Comparison of ENCODE assay signal across 17 cellular contexts in genomic region chr9:97534961-97535594, GRCh38. TPM values are rescaled to one million over a fixed set of nuclear protein-coding genes. Genes with fewer than 3 reads are reported as not detected.
DNase-seq lines count a peak whose midpoint lies in the region; ATAC-seq and TF ChIP-seq lines count a peak whose summit lies in the region.
"Had no signal": no experiment of that assay in that cellular context is flagged by ENCODE, and none has a peak within 500 bp of the region (broad histone marks: within the 10 kb centered on the region; RNA-seq: fewer than 3 reads in every experiment).

No MANE protein-coding gene starts in this region.

- H3K27ac ChIP-seq in right cardiac atrium (ENCODE audit: low read length) (no peak overlapping the region), gastroesophageal sphincter (peak overlapping the region; percentile 67 to 89 (median 79)), gastrocnemius medialis (peak overlapping the region; percentile 82 to 98 (median 96)), vagina (peak overlapping the region; percentile 93)
- H3K27ac ChIP-seq: A549, BLaER1 had no signal

- H3K4me1 ChIP-seq in right cardiac atrium (ENCODE audit: control insufficient read depth, insufficient read depth, low read length) (peaks cover 6% of the 10 kb centered on the region), gastroesophageal sphincter (peaks cover 11 to 78% (median 24%) of the 10 kb centered on the region in 3 donors), gastrocnemius medialis (peaks cover 72 to 73% of the 10 kb centered on the region in 2 donors), vagina (peaks cover 12% of the 10 kb centered on the region)
- H3K4me1 ChIP-seq: A549, BLaER1 had no signal

- WGBS in right cardiac atrium = 95% methylated on average over 10 of the region's 10 CpGs
- 93 to 96% methylated on average over 4 to 7 of the region's 10 CpGs for WGBS in gastroesophageal sphincter (ENCODE audit: low coverage in 1 of 2), 2 donors

- no peaks in the 10 kb centered on the region for H3K9me3 ChIP-seq in right cardiac atrium (ENCODE audit: control insufficient read depth, low read length)
- H3K9me3 ChIP-seq in gastroesophageal sphincter = peaks cover 0 to 7% (median 0%) of the 10 kb centered on the region in 3 donors
- H3K9me3 ChIP-seq in gastrocnemius medialis = no peaks in the 10 kb centered on the region
- no peaks in the 10 kb centered on the region for H3K9me3 ChIP-seq in vagina
- H3K9me3 ChIP-seq: A549, BLaER1 had no signal

- no peaks in the 10 kb centered on the region for H3K27me3 ChIP-seq in right cardiac atrium (ENCODE audit: control insufficient read depth, insufficient read depth)
- H3K27me3 ChIP-seq in gastroesophageal sphincter = no peaks in the 10 kb centered on the region
- H3K27me3 ChIP-seq in gastrocnemius medialis = no peaks in the 10 kb centered on the region
- H3K27me3 ChIP-seq in vagina = no peaks in the 10 kb centered on the region
- H3K27me3 ChIP-seq: BLaER1 had no signal

- H3K36me3 ChIP-seq in gastroesophageal sphincter (peaks cover 0 to 32% of the 10 kb centered on the region in 2 donors), gastrocnemius medialis (peaks cover 0 to 6% of the 10 kb centered on the region in 2 donors), vagina (no peaks in the 10 kb centered on the region)
- H3K36me3 ChIP-seq: BLaER1 had no signal

- intact Hi-C loops in left cardiac atrium (cut with DNase I) = loop anchor here in 1 of 2 donors (5.0 kb wide), 1 partner anchor 33 kb away; the partner anchor contains the start of gene TMOD1
- intact Hi-C loops in right cardiac atrium (cut with DNase I) = no loop called here
- intact Hi-C loops in gastrocnemius medialis (cut with DNase I; ENCODE audit: low total_unique reads) = loop anchor here (5.0 kb wide), 2 partner anchors 33 to 57 kb away; partner anchors contain the start of gene TMOD1
- intact Hi-C loops in vagina (cut with DNase I) = no loop called here

- in situ Hi-C loops in gastrocnemius medialis (cut with MboI; ENCODE audit: low sequenced_read_pairs in 4 of 4) = no loop called here

- ATAC-seq in left cardiac atrium (peak; percentile 21 to 59), right cardiac atrium (no peak), gastroesophageal sphincter (no peak), gastrocnemius medialis (no peak), HG03196 (IDR thresholded peaks at IDR 0.05; ENCODE audit: unreplicated experiment) (no peak)
- ATAC-seq: A549 had no signal

- no peak for TF ChIP-seq CTCF in gastroesophageal sphincter (IDR thresholded peaks at IDR 0.05)
- no peak for TF ChIP-seq CTCF in gastrocnemius medialis (IDR thresholded peaks at IDR 0.05 in 4 of 5, conservative IDR thresholded peaks at IDR 0.05 in 1 of 5)
- TF ChIP-seq CTCF in vagina (IDR thresholded peaks at IDR 0.05) = no peak

- H3K4me3 ChIP-seq in right cardiac atrium (ENCODE audit: low read length) = no peak overlapping the region
- H3K4me3 ChIP-seq in gastroesophageal sphincter = no peak overlapping the region
- H3K4me3 ChIP-seq in gastrocnemius medialis = no peak overlapping the region
- no peak overlapping the region for H3K4me3 ChIP-seq in vagina
- H3K4me3 ChIP-seq: A549, BLaER1 had no signal

- TF ChIP-seq EP300 in gastroesophageal sphincter (IDR thresholded peaks at IDR 0.05) = no peak

- DNase-seq in left cardiac atrium (no peak), right cardiac atrium (no peak), gastrocnemius medialis (no peak), vagina (ENCODE audit: extremely low spot score in 2 of 2) (no peak), activated gamma-delta T cell (lab: John Stamatoyannopoulos, UW) (no peak)
- DNase-seq: CD4-positive, alpha-beta memory T cell; GF-D8; GOT3; KG1; NCI-H1694 treated with DMSO at 0.1 percent for 48 hours; NCI-H510A; NCI-H774; SIG-M5 had no signal

- TF ChIP-seq POLR2A in gastroesophageal sphincter (IDR thresholded peaks at IDR 0.05) (no peak), gastrocnemius medialis (IDR thresholded peaks at IDR 0.05) (no peak), vagina (IDR thresholded peaks at IDR 0.05) (no peak)

RNA-seq across cellular contexts. Expression of gene TMOD1, which starts 33.6 kb away (rescaled TPM):
- total RNA-seq in left cardiac atrium (100 to 1,000 TPM; 142 to 149 TPM), right cardiac atrium (100 to 1,000 TPM; 177 to 220 (median 208) TPM), gastroesophageal sphincter (10 to 100 TPM; 38.6 to 99.6 (median 76.7) TPM), gastrocnemius medialis (100 to 1,000 TPM in 3 of 4 donors, 10 to 100 TPM in 1; 82.3 to 202 (median 175) TPM), vagina (21.1 TPM)
- 184 TPM for polyA plus RNA-seq in right cardiac atrium

Comparison
In these comparisons a context has a peak if more than half of its experiments do, and no peak if none do; other contexts are left out.
1. ATAC-seq: peak in left cardiac atrium (2 of 2); none in right cardiac atrium (0 of 2), gastroesophageal sphincter (single experiment), gastrocnemius medialis (0 of 2) and HG03196 (single experiment).